8 cellular contexts compared by ENCODE assay signal in the genomic region with DNA sequence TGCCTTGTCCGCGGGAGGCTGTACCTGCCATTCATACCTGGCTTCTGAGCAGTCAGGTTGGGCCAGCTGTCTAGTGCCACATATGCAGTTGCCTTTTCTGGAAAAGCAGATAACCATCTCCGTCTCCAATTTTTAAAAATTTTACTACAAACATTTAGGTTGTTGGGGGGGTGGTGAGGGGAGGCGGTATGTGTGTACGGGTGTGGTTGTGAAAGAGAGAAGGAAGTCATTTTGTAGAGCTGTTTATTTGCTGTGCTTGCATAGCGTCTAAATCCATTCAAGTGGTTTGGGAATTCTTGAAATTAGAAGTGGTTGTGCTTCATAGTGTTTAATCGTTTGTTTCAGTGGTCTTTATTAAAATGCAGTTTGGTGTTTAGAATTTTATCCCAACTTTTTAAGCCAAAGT. TPM values are rescaled to one million over a fixed set of nuclear protein-coding genes. Genes with fewer than 3 reads are reported as not detected.
DNase-seq lines count a peak whose midpoint lies in the region; ATAC-seq, FAIRE-seq and TF ChIP-seq lines count a peak whose summit lies in the region.

No MANE protein-coding gene starts in this region.

- intact Hi-C loops in CD8-positive, alpha-beta T cell (cut with DNase I, micrococcal nuclease): no loop called here

- H3K9me3 Mint-ChIP-seq in CD8-positive, alpha-beta T cell: no peaks in the 10 kb centered on the region

- no peaks in the 10 kb centered on the region for H3K4me1 ChIP-seq in CD8-positive, alpha-beta T cell (ENCODE audit: insufficient read depth, low read length)
- H3K4me1 ChIP-seq in SJCRH30: peaks cover 15% of the 10 kb centered on the region
- peaks cover 5 to 19% of the 10 kb centered on the region in 2 experiments for H3K4me1 ChIP-seq in neutrophil (ENCODE audit: control insufficient read depth in 1 of 2, insufficient read depth in 1 of 2, low read depth in 1 of 2, low read length in 1 of 2)

- H3K27me3 ChIP-seq in CD8-positive, alpha-beta T cell (ENCODE audit: insufficient read depth, low read length): peaks cover 15% of the 10 kb centered on the region
- no peaks in the 10 kb centered on the region for H3K27me3 ChIP-seq in SJCRH30
- peaks cover 100% of the 10 kb centered on the region for H3K27me3 ChIP-seq in neutrophil

- FAIRE-seq in GM19239 (lab: Jason Lieb, UNC): no peak

- H3K36me3 ChIP-seq in CD8-positive, alpha-beta T cell (ENCODE audit: insufficient read depth, low read length): no peaks in the 10 kb centered on the region
- no peaks in the 10 kb centered on the region for H3K36me3 ChIP-seq in SJCRH30
- no peaks in the 10 kb centered on the region for H3K36me3 ChIP-seq in neutrophil

- no peaks in the 10 kb centered on the region for H3K36me3 Mint-ChIP-seq in CD8-positive, alpha-beta T cell

- no peak overlapping the region for H3K27ac Mint-ChIP-seq in CD8-positive, alpha-beta T cell

- DNase-seq in CD8-positive, alpha-beta T cell: no peak
- no peak for DNase-seq in SJCRH30
- DNase-seq in GM19239 (ENCODE audit: insufficient read length, low spot score): no peak
- DNase-seq in ureter (ENCODE audit: low spot score): no peak
- DNase-seq in NCI-H128 (lab: John Stamatoyannopoulos, UW; ENCODE audit: unreplicated experiment): no peak

- H3K4me3 ChIP-seq in CD8-positive, alpha-beta T cell (ENCODE audit: low read depth, low read length): peak overlapping the region; percentile 48
- peak overlapping the region; percentile 89 for H3K4me3 ChIP-seq in SJCRH30
- H3K4me3 ChIP-seq in neutrophil (ENCODE audit: low read depth in 1 of 2, low read length in 1 of 2): peak overlapping the region; percentile 44 to 48

- peaks cover 9% of the 10 kb centered on the region for H3K4me1 Mint-ChIP-seq in CD8-positive, alpha-beta T cell (ENCODE audit: low read depth)

- no peaks in the 10 kb centered on the region for H3K9me3 ChIP-seq in CD8-positive, alpha-beta T cell (ENCODE audit: low read length)
- H3K9me3 ChIP-seq in SJCRH30 (replicated peaks) (no peaks in the 10 kb centered on the region), neutrophil (no peaks in the 10 kb centered on the region)

- no peak for TF ChIP-seq CTCF in CD8-positive, alpha-beta T cell (IDR thresholded peaks at IDR 0.05)
- no peak for TF ChIP-seq CTCF in neutrophil (IDR thresholded peaks at IDR 0.05)

- H3K4me3 Mint-ChIP-seq in CD8-positive, alpha-beta T cell: peak overlapping the region; percentile 84

- POLR2A ChIA-PET in CD8-positive, alpha-beta T cell (lab: Charles Lee): no interaction called here

- peak; percentile 17 for ATAC-seq in CD8-positive, alpha-beta T cell
- ATAC-seq in GM21825 (IDR thresholded peaks at IDR 0.05; ENCODE audit: unreplicated experiment) (peak; percentile 2), esophagus mucosa (peak; percentile 16)

- H3K27ac ChIP-seq in CD8-positive, alpha-beta T cell (ENCODE audit: low read depth, low read length): no peak overlapping the region
- peak overlapping the region; percentile 86; the same call in 1 of the 2 replicates for H3K27ac ChIP-seq in SJCRH30
- no peak overlapping the region for H3K27ac ChIP-seq in neutrophil

- peaks cover 62% of the 10 kb centered on the region for H3K27me3 Mint-ChIP-seq in CD8-positive, alpha-beta T cell (ENCODE audit: low read depth)

- CTCF ChIA-PET in CD8-positive, alpha-beta T cell (lab: Charles Lee): no interaction called here

RNA-seq across cellular contexts. Expression of gene TBC1D12, which starts 1.5 kb away (rescaled TPM):
- under 1 TPM in 1 of 2 experiments, not detected in 1; 0.06 TPM for total RNA-seq in CD8-positive, alpha-beta T cell
- 9.7 and 13.2 TPM in 2 replicates for total RNA-seq in SJCRH30 (2014; rRNA removed; shearing (Covaris generic))
- 3.6 TPM for total RNA-seq in esophagus mucosa
- 11.9 TPM for total RNA-seq in ureter

RNA-seq across cellular contexts. Expression of gene NOC3L, which starts 41.1 kb away (rescaled TPM):
- 1 to 10 TPM; 7.4 to 8.3 TPM for total RNA-seq in CD8-positive, alpha-beta T cell
- 31.3 and 34.0 TPM in 2 replicates for total RNA-seq in SJCRH30 (2014; rRNA removed; shearing (Covaris generic))
- total RNA-seq in esophagus mucosa (11.8 TPM), ureter (27.9 TPM)
